In genomic region chr12:26127404-26127803, GRCh38 we compare ENCODE assay signal across 16 cellular contexts. TPM values are rescaled to one million over a fixed set of nuclear protein-coding genes. Genes with fewer than 3 reads are reported as not detected.
DNase-seq lines count a peak whose midpoint lies in the region; ATAC-seq and TF ChIP-seq lines count a peak whose summit lies in the region.
"Had no signal": no experiment of that assay in that cellular context is flagged by ENCODE, and none has a peak within 500 bp of the region (broad histone marks: within the 10 kb centered on the region; RNA-seq: fewer than 3 reads in every experiment).

No MANE protein-coding gene starts in this region.

- H3K27me3 ChIP-seq in left ventricle myocardium inferior (ENCODE audit: low read depth) (no peaks in the 10 kb centered on the region), breast epithelium (no peaks in the 10 kb centered on the region), vagina (no peaks in the 10 kb centered on the region)
- H3K27me3 ChIP-seq: body of pancreas had no signal

- no peaks in the 10 kb centered on the region for H3K9me3 Mint-ChIP-seq in nephron
- H3K9me3 Mint-ChIP-seq: effector memory CD8-positive, alpha-beta T cell had no signal

- H3K27ac ChIP-seq in left ventricle myocardium inferior (replicated peaks) (peak overlapping the region; percentile 94), breast epithelium (peak overlapping the region; percentile 99), vagina (peak overlapping the region; percentile 94)
- H3K27ac ChIP-seq: parathyroid adenoma had no signal

- no peaks in the 10 kb centered on the region for H3K36me3 ChIP-seq in left ventricle myocardium inferior
- H3K36me3 ChIP-seq in breast epithelium = no peaks in the 10 kb centered on the region
- no peaks in the 10 kb centered on the region for H3K36me3 ChIP-seq in vagina

- H3K27me3 Mint-ChIP-seq in nephron (ENCODE audit: low read depth) = peaks cover 81% of the 10 kb centered on the region

- peaks cover 24% of the 10 kb centered on the region for H3K4me1 Mint-ChIP-seq in nephron

- DNase-seq in left ventricle myocardium inferior = no peak
- DNase-seq in left cardiac atrium = no peak
- DNase-seq in breast epithelium (ENCODE audit: low spot score in 2 of 2) = no peak
- DNase-seq in vagina (ENCODE audit: extremely low spot score in 2 of 2) = no peak
- no peak for DNase-seq in amniotic stem cell (lab: John Stamatoyannopoulos, UW)
- DNase-seq: body of pancreas; effector memory CD8-positive, alpha-beta T cell; foreskin melanocyte; NCI-H2029 treated with DMSO at 0.1 percent for 48 hours; NCI-H82; SHP77 had no signal

- no peaks in the 10 kb centered on the region for H3K36me3 Mint-ChIP-seq in nephron (ENCODE audit: low read depth)

- intact Hi-C loops in left ventricle myocardium inferior (cut with micrococcal nuclease) = loop anchor here (10.0 kb wide), 1 partner anchor 67 kb away; the partner anchor contains the start of gene SSPN
- intact Hi-C loops in left cardiac atrium (cut with DNase I) = loop anchor here in 1 of 2 donors (5.0 kb wide), 1 partner anchor 70 kb away; the partner anchor contains the start of gene SSPN
- intact Hi-C loops in breast epithelium (cut with DNase I; ENCODE audit: low total_unique reads) = loop anchor here (10.0 kb wide), 1 partner anchor 157 kb away; no protein-coding TSS in a partner anchor
- intact Hi-C loops in vagina (cut with DNase I) = loop anchor here (5.0 to 10.0 kb wide), 2 partner anchors 70 to 157 kb away; partner anchors contain the start of gene SSPN

- H3K27ac Mint-ChIP-seq in nephron = no peak overlapping the region
- H3K27ac Mint-ChIP-seq: effector memory CD8-positive, alpha-beta T cell had no signal

- no peak for TF ChIP-seq CTCF in left ventricle myocardium inferior (IDR thresholded peaks at IDR 0.05; ENCODE audit: borderline replicate concordance)
- no peak for TF ChIP-seq CTCF in breast epithelium (IDR thresholded peaks at IDR 0.05)
- TF ChIP-seq CTCF in nephron (IDR thresholded peaks at IDR 0.05; ENCODE audit: unreplicated experiment in 3 of 3) = no peak
- no peak for TF ChIP-seq CTCF in vagina (IDR thresholded peaks at IDR 0.05)

- peak overlapping the region; percentile 68 to 94 (median 79) for H3K4me3 Mint-ChIP-seq in nephron

- ATAC-seq in left cardiac atrium (no peak), HG03196 (IDR thresholded peaks at IDR 0.05; ENCODE audit: unreplicated experiment) (no peak), GM18858 (IDR thresholded peaks at IDR 0.05; ENCODE audit: unreplicated experiment) (no peak)
- ATAC-seq: body of pancreas; effector memory CD8-positive, alpha-beta T cell; GM12878 had no signal

- peaks cover 42% of the 10 kb centered on the region for H3K4me1 ChIP-seq in left ventricle myocardium inferior
- H3K4me1 ChIP-seq in breast epithelium = peaks cover 0 to 5% of the 10 kb centered on the region in 2 donors
- peaks cover 29% of the 10 kb centered on the region for H3K4me1 ChIP-seq in vagina

- TF ChIP-seq POLR2A in breast epithelium (IDR thresholded peaks at IDR 0.05) (no peak), vagina (IDR thresholded peaks at IDR 0.05) (no peak)

- no peak overlapping the region for H3K4me3 ChIP-seq in left ventricle myocardium inferior
- H3K4me3 ChIP-seq in breast epithelium = no peak overlapping the region
- H3K4me3 ChIP-seq in vagina = no peak overlapping the region
- H3K4me3 ChIP-seq: body of pancreas, GM12878 had no signal

- no peaks in the 10 kb centered on the region for H3K9me3 ChIP-seq in left ventricle myocardium inferior (replicated peaks)
- H3K9me3 ChIP-seq in breast epithelium = no peaks in the 10 kb centered on the region
- H3K9me3 ChIP-seq in vagina = no peaks in the 10 kb centered on the region
- H3K9me3 ChIP-seq: body of pancreas had no signal

RNA-seq across cellular contexts. Expression of gene BHLHE41, which starts 2.6 kb away (rescaled TPM):
- total RNA-seq in left ventricle myocardium inferior (33.4 TPM), left cardiac atrium (10 to 100 TPM; 18.6 to 35.8 TPM), breast epithelium (10 to 100 TPM in 1 of 3 donors, 1 to 10 TPM in 2; 5.6 to 29.7 (median 9.2) TPM), vagina (2.9 TPM)
